In genomic region chr12:54383041-54383609, GRCh38 we compare ENCODE assay signal across 10 cellular contexts. TPM values are rescaled to one million over a fixed set of nuclear protein-coding genes. Genes with fewer than 3 reads are reported as not detected.
DNase-seq lines count a peak whose midpoint lies in the region; ATAC-seq and TF ChIP-seq lines count a peak whose summit lies in the region.
"Had no signal": no experiment of that assay in that cellular context is flagged by ENCODE, and none has a peak within 500 bp of the region (broad histone marks: within the 10 kb centered on the region; RNA-seq: fewer than 3 reads in every experiment).

No MANE protein-coding gene starts in this region.

- in situ Hi-C loops in transverse colon (cut with MboI; ENCODE audit: low pct_ligation_motif_present in 1 of 4, low pct_unique_long_range_greater_than_20kb in 1 of 4, low sequenced_read_pairs in 3 of 4): no loop called here

- H3K4me3 ChIP-seq in transverse colon (no peak overlapping the region), colonic mucosa (no peak overlapping the region)

- WGBS in transverse colon (ENCODE audit: low coverage in 1 of 2), 2 donors: 93% methylated on average over 2 to 3 of the region's 3 CpGs

- intact Hi-C loops in transverse colon (cut with DNase I; ENCODE audit: low total_unique reads) (no loop called here), colonic mucosa (cut with DNase I) (no loop called here)

- H3K9ac ChIP-seq in colonic mucosa (ENCODE audit: low read depth in 2 of 2, low read length in 2 of 2): peak overlapping the region in 1 of 2 donors; percentile 26

- no peaks in the 10 kb centered on the region for H3K9me3 ChIP-seq in transverse colon
- no peaks in the 10 kb centered on the region for H3K9me3 ChIP-seq in colonic mucosa

- peak; percentile 68 to 79 for ATAC-seq in activated naive CD4-positive, alpha-beta T cell treated with anti-CD3 and anti-CD28 coated beads, Interleukin-2, amount 50 U/mL, for 72 hours
- ATAC-seq in GM21825 (IDR thresholded peaks at IDR 0.05; ENCODE audit: unreplicated experiment): no peak
- no peak for ATAC-seq in HG03520 (IDR thresholded peaks at IDR 0.05; ENCODE audit: unreplicated experiment)

- TF ChIP-seq POLR2A in transverse colon (IDR thresholded peaks at IDR 0.05): peak; percentile 15

- H3K27ac Mint-ChIP-seq in activated naive CD4-positive, alpha-beta T cell treated with anti-CD3 and anti-CD28 coated beads, Interleukin-2, amount 50 U/mL, for 72 hours: peak overlapping the region in 1 of 2 donors; percentile 23

- H3K27ac ChIP-seq in transverse colon (peak overlapping the region in 3 of 4 donors; percentile 27 to 73 (median 69)), colonic mucosa (no peak overlapping the region)

- H3K36me3 ChIP-seq in transverse colon: no peaks in the 10 kb centered on the region
- H3K36me3 ChIP-seq in colonic mucosa: no peaks in the 10 kb centered on the region

- no peak for TF ChIP-seq EP300 in transverse colon (IDR thresholded peaks at IDR 0.05; ENCODE audit: low read depth)

- H3K27me3 ChIP-seq in transverse colon: peaks cover 5% of the 10 kb centered on the region
- no peaks in the 10 kb centered on the region for H3K27me3 ChIP-seq in colonic mucosa

- DNase-seq in activated naive CD4-positive, alpha-beta T cell treated with anti-CD3 and anti-CD28 coated beads, Interleukin-2, amount 50 U/mL, for 72 hours (ENCODE audit: low spot score in 2 of 2): no peak
- no peak for DNase-seq in activated naive CD4-positive, alpha-beta T cell treated with anti-CD3 and anti-CD28 coated beads, Interleukin-2, amount 50 U/mL, for 16 hours
- DNase-seq in SKM-1 treated with dmso at 0.1 percent for 144 hours (lab: John Stamatoyannopoulos, UW; ENCODE audit: unreplicated experiment): peak; percentile 61
- peak; percentile 93 for DNase-seq in fibroblast of the conjunctiva (ENCODE audit: low read depth)
- DNase-seq in transverse colon: no peak
- DNase-seq in colonic mucosa: no peak
- DNase-seq: DND-41 had no signal

- no peaks in the 10 kb centered on the region for H3K9me3 Mint-ChIP-seq in activated naive CD4-positive, alpha-beta T cell treated with anti-CD3 and anti-CD28 coated beads, Interleukin-2, amount 50 U/mL, for 72 hours

- H3K36me3 Mint-ChIP-seq in activated naive CD4-positive, alpha-beta T cell treated with anti-CD3 and anti-CD28 coated beads, Interleukin-2, amount 50 U/mL, for 72 hours: no peaks in the 10 kb centered on the region

- TF ChIP-seq CTCF in transverse colon (IDR thresholded peaks at IDR 0.05) (no peak), colonic mucosa (IDR thresholded peaks at IDR 0.05) (no peak)

- peaks cover 8 to 28% (median 17%) of the 10 kb centered on the region in 4 donors for H3K4me1 ChIP-seq in transverse colon
- no peaks in the 10 kb centered on the region for H3K4me1 ChIP-seq in colonic mucosa

RNA-seq across cellular contexts. Expression of gene ZNF385A, which starts 1.4 kb away (rescaled TPM):
- 1 to 10 TPM; 1.2 to 1.8 TPM for total RNA-seq in activated naive CD4-positive, alpha-beta T cell treated with anti-CD3 and anti-CD28 coated beads, Interleukin-2, amount 50 U/mL, for 72 hours
- total RNA-seq in transverse colon (10 to 100 TPM in 1 of 4 donors, 1 to 10 TPM in 3; 1.9 to 17.5 (median 5.7) TPM), colonic mucosa (1 to 10 TPM; 3.8 to 7.3 TPM)

RNA-seq across cellular contexts. Expression of gene GPR84, which starts 18.8 kb away (rescaled TPM):
- total RNA-seq in activated naive CD4-positive, alpha-beta T cell treated with anti-CD3 and anti-CD28 coated beads, Interleukin-2, amount 50 U/mL, for 72 hours: 1 to 10 TPM; 2.0 to 4.1 TPM
- total RNA-seq in transverse colon (not detected), colonic mucosa (under 1 TPM in 1 of 2 donors, not detected in 1; 0.21 TPM)
- total RNA-seq: dermis microvascular lymphatic vessel endothelial cell had no signal

RNA-seq across cellular contexts. Expression of gene ITGA5, which starts 35.9 kb away (rescaled TPM):
- 10 to 100 TPM; 29.4 to 53.5 TPM for total RNA-seq in activated naive CD4-positive, alpha-beta T cell treated with anti-CD3 and anti-CD28 coated beads, Interleukin-2, amount 50 U/mL, for 72 hours
- total RNA-seq in transverse colon: 100 to 1,000 TPM in 1 of 4 donors, 10 to 100 TPM in 3; 37.7 to 217 (median 73.0) TPM
- total RNA-seq in colonic mucosa: 100 to 1,000 TPM in 1 of 2 donors, 1 to 10 TPM in 1; 7.8 to 120 TPM

RNA-seq across cellular contexts. Expression of gene COPZ1, which starts 58.2 kb away (rescaled TPM):
- total RNA-seq in activated naive CD4-positive, alpha-beta T cell treated with anti-CD3 and anti-CD28 coated beads, Interleukin-2, amount 50 U/mL, for 72 hours: 100 to 1,000 TPM in 1 of 2 donors, 10 to 100 TPM in 1; 99.1 to 101 TPM
- 10 to 100 TPM; 25.8 to 79.6 (median 63.6) TPM for total RNA-seq in transverse colon
- 100 to 1,000 TPM; 164 to 173 TPM for total RNA-seq in colonic mucosa

Comparison
In these comparisons a context has a peak if more than half of its experiments do, and no peak if none do; other contexts are left out.
1. ATAC-seq: peak in activated naive CD4-positive, alpha-beta T cell treated with anti-CD3 and anti-CD28 coated beads, Interleukin-2, amount 50 U/mL, for 72 hours (2 of 2); none in GM21825 (single experiment) and HG03520 (single experiment).
2. DNase-seq: peak in SKM-1 treated with dmso at 0.1 percent for 144 hours (single experiment) and fibroblast of the conjunctiva (single experiment); none in activated naive CD4-positive, alpha-beta T cell treated with anti-CD3 and anti-CD28 coated beads, Interleukin-2, amount 50 U/mL, for 72 hours (0 of 2), activated naive CD4-positive, alpha-beta T cell treated with anti-CD3 and anti-CD28 coated beads, Interleukin-2, amount 50 U/mL, for 16 hours (single experiment), transverse colon (single experiment) and colonic mucosa (single experiment).